Comparison of ENCODE assay signal across 9 cellular contexts in the genomic region with DNA sequence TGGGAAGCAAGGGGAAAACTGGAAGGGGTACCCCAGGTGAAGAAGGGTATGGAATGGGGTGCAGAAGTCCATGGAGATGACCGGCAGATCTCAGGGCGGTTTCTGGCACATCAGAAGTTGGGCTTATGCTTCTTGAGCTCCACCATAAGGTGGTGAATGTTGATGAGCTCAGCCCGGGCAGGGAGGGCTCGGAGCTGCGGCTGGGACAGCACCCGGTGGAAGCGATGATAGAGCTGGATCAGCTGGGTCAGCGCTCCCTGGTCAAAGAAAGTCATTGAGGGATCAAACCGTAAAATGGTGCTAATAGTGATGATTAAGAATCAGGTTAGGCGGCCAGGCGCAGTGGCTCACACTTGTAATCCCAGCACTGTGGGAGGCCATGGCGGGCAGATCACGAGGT. TPM values are rescaled to one million over a fixed set of nuclear protein-coding genes. Genes with fewer than 3 reads are reported as not detected.
DNase-seq lines count a peak whose midpoint lies in the region; ATAC-seq and TF ChIP-seq lines count a peak whose summit lies in the region.
"Had no signal": no experiment of that assay in that cellular context is flagged by ENCODE, and none has a peak within 500 bp of the region (broad histone marks: within the 10 kb centered on the region; RNA-seq: fewer than 3 reads in every experiment).

No MANE protein-coding gene starts in this region.

- intact Hi-C loops in activated CD4-positive, alpha-beta T cell treated with anti-CD3 and anti-CD28 coated beads for 36 hours (cut with DNase I, micrococcal nuclease) = no loop called here
- intact Hi-C loops in dendritic cell treated with granulocyte-macrophage colony-stimulating factor and Interleukin-4, amounts not matched to agents 40 ng/mL and 50 ng/mL, for 4 days (cut with micrococcal nuclease) = no loop called here
- intact Hi-C loops in Caco-2 (cut with micrococcal nuclease; ENCODE audit: unreplicated experiment) = no loop called here

- H3K27me3 ChIP-seq in smooth muscle cell (ENCODE audit: low read depth) = no peaks in the 10 kb centered on the region
- no peaks in the 10 kb centered on the region for H3K27me3 ChIP-seq in Caco-2 (replicated peaks; ENCODE audit: control insufficient read depth, insufficient read depth, low read length)

- H3K27ac ChIP-seq in RWPE1 (peak overlapping the region; percentile 99), smooth muscle cell (ENCODE audit: low read depth) (peak overlapping the region; percentile 73)

- 95% methylated on average over 13 of the region's 13 CpGs for WGBS in smooth muscle cell (ENCODE audit: low lambda C conversion rate)

- no peaks in the 10 kb centered on the region for H4K20me1 ChIP-seq in smooth muscle cell (ENCODE audit: low read depth)

- peaks cover 23% of the 10 kb centered on the region for H3K36me3 Mint-ChIP-seq in activated CD4-positive, alpha-beta T cell treated with anti-CD3 and anti-CD28 coated beads for 36 hours (ENCODE audit: low read depth)
- peaks cover 32% of the 10 kb centered on the region for H3K36me3 Mint-ChIP-seq in dendritic cell treated with granulocyte-macrophage colony-stimulating factor and Interleukin-4, amounts not matched to agents 40 ng/mL and 50 ng/mL, for 4 days (ENCODE audit: low read depth)
- H3K36me3 Mint-ChIP-seq in Caco-2 (ENCODE audit: insufficient read depth, unreplicated experiment) = peaks cover 30% of the 10 kb centered on the region

- no peak overlapping the region for H3K9ac ChIP-seq in smooth muscle cell (ENCODE audit: low read depth)

- BruUV-seq in Caco-2 (replicated peaks; lab: Mats Ljungman, UMichigan) = no TSS peak

- no peaks in the 10 kb centered on the region for H3F3A ChIP-seq in smooth muscle cell (ENCODE audit: low read depth)

- no peak for ATAC-seq in activated CD4-positive, alpha-beta T cell treated with anti-CD3 and anti-CD28 coated beads for 36 hours

- H3K4me3 Mint-ChIP-seq in activated CD4-positive, alpha-beta T cell treated with anti-CD3 and anti-CD28 coated beads for 36 hours = peak overlapping the region; percentile 91
- peak overlapping the region; percentile 82 for H3K4me3 Mint-ChIP-seq in dendritic cell treated with granulocyte-macrophage colony-stimulating factor and Interleukin-4, amounts not matched to agents 40 ng/mL and 50 ng/mL, for 4 days
- H3K4me3 Mint-ChIP-seq in Caco-2 (ENCODE audit: unreplicated experiment) = no peak overlapping the region

- no peak for DNase-seq in activated CD4-positive, alpha-beta T cell treated with anti-CD3 and anti-CD28 coated beads for 36 hours
- DNase-seq in activated CD4-positive, alpha-beta T cell treated with anti-CD3 and anti-CD28 coated beads, Interleukin-2, amount 50 U/mL, for 4 hours = no peak
- DNase-seq in RWPE1 (ENCODE audit: low spot score) = no peak
- DNase-seq in smooth muscle cell (lab: John Stamatoyannopoulos, UW; ENCODE audit: unreplicated experiment) = no peak
- no peak for DNase-seq in NCI-H2107 (lab: John Stamatoyannopoulos, UW)
- DNase-seq in Caco-2 = no peak
- DNase-seq in NCI-H1417 treated with DMSO at 0.1 percent for 48 hours (lab: John Stamatoyannopoulos, UW) = no peak
- DNase-seq: NCI-H1417 had no signal

- H3K27ac Mint-ChIP-seq in activated CD4-positive, alpha-beta T cell treated with anti-CD3 and anti-CD28 coated beads for 36 hours = peak overlapping the region; percentile 95
- peak overlapping the region; percentile 92 for H3K27ac Mint-ChIP-seq in dendritic cell treated with granulocyte-macrophage colony-stimulating factor and Interleukin-4, amounts not matched to agents 40 ng/mL and 50 ng/mL, for 4 days
- no peak overlapping the region for H3K27ac Mint-ChIP-seq in Caco-2 (ENCODE audit: unreplicated experiment)

- CTCF ChIA-PET in activated CD4-positive, alpha-beta T cell treated with anti-CD3 and anti-CD28 coated beads for 36 hours (lab: Charles Lee) = interaction anchor here (1.0 to 8.3 kb wide), 10 partner anchors 21 to 238 kb away, joined by 3 to 77 read pairs (median 6); partner anchors contain the start of genes RING1, RPS18 and VPS52
- CTCF ChIA-PET in RWPE1 (lab: Yijun Ruan, JAX) = no interaction called here
- CTCF ChIA-PET in Caco-2 (lab: Charles Lee) = no interaction called here

- TF ChIP-seq CTCF in RWPE1 (conservative IDR thresholded peaks at IDR 0.05; ENCODE audit: low read depth) = no peak
- TF ChIP-seq CTCF in smooth muscle cell (IDR thresholded peaks at IDR 0.05; ENCODE audit: borderline replicate concordance, insufficient read depth, poor library complexity, severe bottlenecking) = no peak
- no peak for TF ChIP-seq CTCF in Caco-2 (IDR thresholded peaks at IDR 0.05; ENCODE audit: insufficient read depth in 1 of 2, low read depth in 1 of 2, low read length in 1 of 2, severe bottlenecking in 1 of 2, unreplicated experiment in 1 of 2)

- peaks cover 3% of the 10 kb centered on the region for H3K27me3 Mint-ChIP-seq in activated CD4-positive, alpha-beta T cell treated with anti-CD3 and anti-CD28 coated beads for 36 hours
- peaks cover 6% of the 10 kb centered on the region for H3K27me3 Mint-ChIP-seq in dendritic cell treated with granulocyte-macrophage colony-stimulating factor and Interleukin-4, amounts not matched to agents 40 ng/mL and 50 ng/mL, for 4 days
- H3K27me3 Mint-ChIP-seq in Caco-2 (ENCODE audit: insufficient read depth, unreplicated experiment) = no peaks in the 10 kb centered on the region

- no peak overlapping the region for H2AFZ ChIP-seq in smooth muscle cell (ENCODE audit: low read depth)

- H3K9me3 ChIP-seq in smooth muscle cell (replicated peaks; ENCODE audit: low read depth) (no peaks in the 10 kb centered on the region), Caco-2 (no peaks in the 10 kb centered on the region)

- H3K36me3 ChIP-seq in smooth muscle cell (ENCODE audit: low read depth) (no peaks in the 10 kb centered on the region), Caco-2 (ENCODE audit: control insufficient read depth, insufficient read depth, low read length) (no peaks in the 10 kb centered on the region; the same call in 1 of the 2 replicates)

- H3K4me1 ChIP-seq in smooth muscle cell (ENCODE audit: low read depth) (peaks cover 15% of the 10 kb centered on the region), Caco-2 (peaks cover 5% of the 10 kb centered on the region; the same call in 1 of the 2 replicates)

- POLR2A ChIA-PET in activated CD4-positive, alpha-beta T cell treated with anti-CD3 and anti-CD28 coated beads for 36 hours (lab: Charles Lee) = interaction anchor here (0.7 to 2.9 kb wide), 7 partner anchors 20 to 266 kb away, joined by 3 to 19 read pairs (median 5); partner anchors contain the start of genes B3GALT4, HSD17B8, PFDN6 and WDR46
- POLR2A ChIA-PET in RWPE1 (lab: Yijun Ruan, JAX; ENCODE audit: low non-redundant PET) (interaction anchor here (1.8 kb wide), 1 partner anchor 279 kb away, joined by 8 read pairs; no protein-coding TSS in a partner anchor), Caco-2 (lab: Charles Lee) (no interaction called here)

- no peaks in the 10 kb centered on the region for H3K79me2 ChIP-seq in smooth muscle cell (ENCODE audit: low read depth)

- H3K4me1 Mint-ChIP-seq in activated CD4-positive, alpha-beta T cell treated with anti-CD3 and anti-CD28 coated beads for 36 hours = peaks cover 41% of the 10 kb centered on the region
- peaks cover 49% of the 10 kb centered on the region for H3K4me1 Mint-ChIP-seq in dendritic cell treated with granulocyte-macrophage colony-stimulating factor and Interleukin-4, amounts not matched to agents 40 ng/mL and 50 ng/mL, for 4 days (ENCODE audit: low read depth)
- H3K4me1 Mint-ChIP-seq in Caco-2 (ENCODE audit: low read depth, unreplicated experiment) = peaks cover 10% of the 10 kb centered on the region

- H3K4me3 ChIP-seq in smooth muscle cell (no peak overlapping the region), Caco-2 (ENCODE audit: low read depth, low read length) (no peak overlapping the region)

- H3K9me3 Mint-ChIP-seq in activated CD4-positive, alpha-beta T cell treated with anti-CD3 and anti-CD28 coated beads for 36 hours (ENCODE audit: low read depth) = no peaks in the 10 kb centered on the region
- no peaks in the 10 kb centered on the region for H3K9me3 Mint-ChIP-seq in dendritic cell treated with granulocyte-macrophage colony-stimulating factor and Interleukin-4, amounts not matched to agents 40 ng/mL and 50 ng/mL, for 4 days
- H3K9me3 Mint-ChIP-seq in Caco-2 (ENCODE audit: unreplicated experiment) = no peaks in the 10 kb centered on the region

- H3K4me2 ChIP-seq in smooth muscle cell = no peak overlapping the region

RNA-seq across cellular contexts. Expression of gene VPS52, which starts 20.9 kb away (rescaled TPM):
- total RNA-seq in activated CD4-positive, alpha-beta T cell treated with anti-CD3 and anti-CD28 coated beads for 36 hours = 10 to 100 TPM; 35.6 to 45.2 TPM
- 23.1 and 34.7 TPM in 2 replicates for total RNA-seq in smooth muscle cell
- 22.6 and 37.0 TPM in 2 replicates for polyA plus RNA-seq in smooth muscle cell
- total RNA-seq in Caco-2 (2022) = 55.1 and 55.6 TPM in 2 replicates

RNA-seq across cellular contexts. Expression of gene RPS18, which starts 21.1 kb away (rescaled TPM):
- 1,000 to 10,000 TPM; 2,706 to 4,631 TPM for total RNA-seq in activated CD4-positive, alpha-beta T cell treated with anti-CD3 and anti-CD28 coated beads for 36 hours
- total RNA-seq in smooth muscle cell = 2,939 and 3,261 TPM in 2 replicates
- 1,790 and 1,848 TPM in 2 replicates for polyA plus RNA-seq in smooth muscle cell
- 2,340 and 2,366 TPM in 2 replicates for total RNA-seq in Caco-2 (2022)

RNA-seq across cellular contexts. Expression of gene B3GALT4, which starts 26.2 kb away (rescaled TPM):
- 1 to 10 TPM; 2.8 to 3.5 TPM for total RNA-seq in activated CD4-positive, alpha-beta T cell treated with anti-CD3 and anti-CD28 coated beads for 36 hours
- total RNA-seq in smooth muscle cell (2.9 and 4.6 TPM in 2 replicates), Caco-2 (2022) (0.34 and 0.67 TPM in 2 replicates)
- 6.1 and 14.6 TPM in 2 replicates for polyA plus RNA-seq in smooth muscle cell

RNA-seq across cellular contexts. Expression of gene WDR46, which starts 38.3 kb away (rescaled TPM):
- total RNA-seq in activated CD4-positive, alpha-beta T cell treated with anti-CD3 and anti-CD28 coated beads for 36 hours = 10 to 100 TPM; 63.5 to 69.4 TPM
- total RNA-seq in smooth muscle cell (52.5 and 67.9 TPM in 2 replicates), Caco-2 (2022) (58.2 and 62.2 TPM in 2 replicates)
- polyA plus RNA-seq in smooth muscle cell = 69.9 and 78.6 TPM in 2 replicates

RNA-seq across cellular contexts. Expression of gene PFDN6, which starts 38.7 kb away (rescaled TPM):
- total RNA-seq in activated CD4-positive, alpha-beta T cell treated with anti-CD3 and anti-CD28 coated beads for 36 hours = 10 to 100 TPM; 65.4 to 96.9 TPM
- 21.4 and 33.8 TPM in 2 replicates for total RNA-seq in smooth muscle cell
- 23.1 and 24.0 TPM in 2 replicates for polyA plus RNA-seq in smooth muscle cell
- 65.9 and 81.8 TPM in 2 replicates for total RNA-seq in Caco-2 (2022)
